ENCODE assay signal across 17 cellular contexts in the genomic region with DNA sequence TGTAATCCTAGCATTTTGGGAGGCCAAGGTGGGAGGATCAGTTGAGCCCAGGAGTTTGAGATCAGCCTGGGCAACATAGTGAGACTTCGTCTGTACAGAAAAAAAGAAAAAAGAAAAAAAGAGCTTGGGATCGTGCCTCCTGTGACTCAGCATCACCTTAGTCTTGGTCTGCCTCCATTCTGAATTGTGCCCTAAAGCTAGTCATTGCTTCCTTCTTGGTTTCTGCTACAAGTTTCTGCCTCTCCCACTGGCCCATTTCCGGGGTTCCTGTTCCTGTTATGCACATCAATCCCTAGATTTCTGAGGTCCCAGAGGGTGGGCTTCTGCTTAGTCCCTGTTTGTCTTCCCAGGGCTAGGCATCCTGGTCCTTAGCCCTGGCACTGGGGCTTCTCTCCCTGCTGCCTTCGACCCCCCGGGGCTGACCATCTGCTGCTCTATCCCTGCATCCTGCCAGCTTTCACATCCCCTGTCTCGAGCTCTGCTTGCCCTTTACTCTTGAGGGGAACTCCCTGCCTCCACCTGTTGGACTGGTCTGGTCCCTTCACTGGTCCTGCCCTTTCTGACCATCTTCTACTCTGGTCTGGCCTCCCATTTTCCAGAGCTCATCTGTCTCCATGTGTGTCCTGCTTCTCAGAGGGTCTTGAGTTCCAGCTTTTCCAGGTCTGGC.
DNase-seq lines count a peak whose midpoint lies in the region; ATAC-seq and TF ChIP-seq lines count a peak whose summit lies in the region.
"Had no signal": no experiment of that assay in that cellular context is flagged by ENCODE, and none has a peak within 500 bp of the region (broad histone marks: within the 10 kb centered on the region; RNA-seq: fewer than 3 reads in every experiment).

No MANE protein-coding gene starts in this region.

- H3K27ac ChIP-seq in breast epithelium: no peak overlapping the region
- H3K27ac ChIP-seq in Karpas-422 (ENCODE audit: low read length): peak overlapping the region; percentile 99
- H3K27ac ChIP-seq in endodermal cell (ENCODE audit: low read depth, low read length): no peak overlapping the region
- H3K27ac ChIP-seq in coronary artery: no peak overlapping the region
- H3K27ac ChIP-seq: GM23248, PC-9 had no signal

- no peaks in the 10 kb centered on the region for H3K4me1 Mint-ChIP-seq in MCF 10A (ENCODE audit: insufficient read depth, unreplicated experiment)
- no peaks in the 10 kb centered on the region for H3K4me1 Mint-ChIP-seq in endodermal cell

- H3K9me2 ChIP-seq in Karpas-422 (replicated peaks; ENCODE audit: insufficient read depth, low read length): no peaks in the 10 kb centered on the region

- H3K9me3 ChIP-seq in breast epithelium (peaks cover 7 to 9% of the 10 kb centered on the region in 2 donors), Karpas-422 (ENCODE audit: low read length) (0 out of 2 replicates have a peak, but pooled peaks cover 4% of the 10 kb centered on the region), endodermal cell (ENCODE audit: control insufficient read depth, low read length) (peaks cover 14% of the 10 kb centered on the region)

- no TSS peak for BruUV-seq in MCF 10A (replicated peaks; lab: Mats Ljungman, UMichigan)

- peak overlapping the region; percentile 12 for H3K4me2 ChIP-seq in Karpas-422 (ENCODE audit: low read depth, low read length, poor library complexity, severe bottlenecking)
- H3K4me2 ChIP-seq: PC-9 had no signal

- no peaks in the 10 kb centered on the region for H4K20me1 ChIP-seq in Karpas-422 (ENCODE audit: insufficient read depth, low read depth, low read length)

- DNase-seq in MCF 10A (ENCODE audit: unreplicated experiment) (peak; percentile 1), breast epithelium (ENCODE audit: low spot score in 2 of 2) (no peak), Karpas-422 (peak; percentile 72), endodermal cell (peak; percentile 45), NCI-H1092 treated with DMSO at 0.1 percent for 48 hours (lab: John Stamatoyannopoulos, UW) (no peak), coronary artery (ENCODE audit: low spot score) (no peak), RPMI8226 (no peak)
- DNase-seq in stimulated activated naive CD8-positive, alpha-beta T cell treated with anti-CD3 and anti-CD28 coated beads, Interleukin-15, Interleukin-2, amounts not matched to agents 100 U/mL and 50 U/mL, for 24 hours: no peak
- DNase-seq: 8988T; CD8-positive, alpha-beta memory T cell; GM23248; IMR-90; Kasumi-1; NCI-H187; NCI-H446; NCI-H774; PC-9 had no signal

- H3K27ac Mint-ChIP-seq in MCF 10A (ENCODE audit: low read depth, unreplicated experiment) (no peak overlapping the region), endodermal cell (no peak overlapping the region)
- H3K27ac Mint-ChIP-seq: CD8-positive, alpha-beta memory T cell had no signal

- no peak for ATAC-seq in stimulated activated naive CD8-positive, alpha-beta T cell treated with anti-CD3 and anti-CD28 coated beads, Interleukin-15, Interleukin-2, amounts not matched to agents 100 U/mL and 50 U/mL, for 24 hours

- H3K9ac ChIP-seq in Karpas-422 (ENCODE audit: low read length) (peak overlapping the region; percentile 38), endodermal cell (ENCODE audit: extremely low read depth, low read length, poor library complexity, severe bottlenecking) (no peak overlapping the region)
- H3K9ac ChIP-seq: GM23248 had no signal

- no peaks in the 10 kb centered on the region for H3K27me3 Mint-ChIP-seq in MCF 10A (ENCODE audit: insufficient read depth, unreplicated experiment)
- no peaks in the 10 kb centered on the region for H3K27me3 Mint-ChIP-seq in endodermal cell (ENCODE audit: insufficient read depth)
- H3K27me3 Mint-ChIP-seq: CD8-positive, alpha-beta memory T cell had no signal

- no peak overlapping the region for H3K4me3 ChIP-seq in breast epithelium
- no peak overlapping the region for H3K4me3 ChIP-seq in Karpas-422 (ENCODE audit: low read length)
- H3K4me3 ChIP-seq in endodermal cell (ENCODE audit: low read length): no peak overlapping the region
- H3K4me3 ChIP-seq in coronary artery: no peak overlapping the region
- H3K4me3 ChIP-seq: GM23248, PC-9 had no signal

- no peak for TF ChIP-seq POLR2A in breast epithelium (IDR thresholded peaks at IDR 0.05)

- H3K36me3 Mint-ChIP-seq in MCF 10A (ENCODE audit: insufficient read depth, unreplicated experiment) (no peaks in the 10 kb centered on the region), endodermal cell (ENCODE audit: low read depth) (no peaks in the 10 kb centered on the region)

- intact Hi-C loops in MCF 10A (cut with micrococcal nuclease) (no loop called here), breast epithelium (cut with DNase I; ENCODE audit: low total_unique reads) (no loop called here)

- CTCF ChIA-PET in MCF 10A (lab: Yijun Ruan, JAX): interaction anchor here (0.7 kb wide), 1 partner anchor 255 kb away, joined by 3 read pairs; no protein-coding TSS in a partner anchor

- H3K4me3 Mint-ChIP-seq in MCF 10A (ENCODE audit: unreplicated experiment) (no peak overlapping the region), endodermal cell (no peak overlapping the region)
- H3K4me3 Mint-ChIP-seq: CD8-positive, alpha-beta memory T cell had no signal

- no peaks in the 10 kb centered on the region for H3K36me3 ChIP-seq in breast epithelium
- peaks cover 21% of the 10 kb centered on the region for H3K36me3 ChIP-seq in Karpas-422 (ENCODE audit: insufficient read depth, low read length)
- no peaks in the 10 kb centered on the region for H3K36me3 ChIP-seq in endodermal cell (ENCODE audit: control insufficient read depth, insufficient read depth, low read length)

- 0 out of 2 replicates have a peak, but pooled peaks cover under 1% of the 10 kb centered on the region for H3K79me2 ChIP-seq in Karpas-422 (ENCODE audit: low read length)

- H3K9me3 Mint-ChIP-seq in MCF 10A (ENCODE audit: unreplicated experiment) (no peaks in the 10 kb centered on the region), endodermal cell (peaks cover 3% of the 10 kb centered on the region)

- POLR2A ChIA-PET in MCF 10A (lab: Yijun Ruan, JAX): interaction anchor here (0.7 kb wide), 1 partner anchor 279 kb away, joined by 3 read pairs; no protein-coding TSS in a partner anchor

- H3K4me1 ChIP-seq in breast epithelium (no peaks in the 10 kb centered on the region), Karpas-422 (ENCODE audit: low read length) (peaks cover 75% of the 10 kb centered on the region), endodermal cell (ENCODE audit: control insufficient read depth, insufficient read depth, low read length) (no peaks in the 10 kb centered on the region)

- TF ChIP-seq CTCF in MCF 10A (IDR thresholded peaks at IDR 0.05; ENCODE audit: unreplicated experiment) (no peak), breast epithelium (IDR thresholded peaks at IDR 0.05) (no peak), endodermal cell (conservative IDR thresholded peaks at IDR 0.05) (peak; percentile 39), coronary artery (IDR thresholded peaks at IDR 0.05) (no peak)

- no peak overlapping the region for H2AFZ ChIP-seq in Karpas-422 (ENCODE audit: low read length)
- H2AFZ ChIP-seq: GM23248, PC-9 had no signal

- H3K27me3 ChIP-seq in breast epithelium: no peaks in the 10 kb centered on the region
- H3K27me3 ChIP-seq in Karpas-422 (ENCODE audit: low read length): no peaks in the 10 kb centered on the region
- H3K27me3 ChIP-seq in endodermal cell (ENCODE audit: control insufficient read depth, insufficient read depth, low read length, poor library complexity, severe bottlenecking): no peaks in the 10 kb centered on the region

- 82 to 90% methylated on average over 4 to 6 of the region's 6 CpGs for WGBS in endodermal cell (ENCODE audit: insufficient coverage in 1 of 2, insufficient read length in 1 of 2), 2 experiments

Comparison
In these comparisons a context has a peak if more than half of its experiments do, and no peak if none do; other contexts are left out.
1. DNase-seq: peak in MCF 10A (single experiment), Karpas-422 (single experiment) and endodermal cell (single experiment); none in breast epithelium (0 of 2), stimulated activated naive CD8-positive, alpha-beta T cell treated with anti-CD3 and anti-CD28 coated beads, Interleukin-15, Interleukin-2, amounts not matched to agents 100 U/mL and 50 U/mL, for 24 hours (single experiment), NCI-H1092 treated with DMSO at 0.1 percent for 48 hours (single experiment), coronary artery (single experiment) and RPMI8226 (single experiment).